8 cellular contexts compared by ENCODE assay signal in the genomic region with DNA sequence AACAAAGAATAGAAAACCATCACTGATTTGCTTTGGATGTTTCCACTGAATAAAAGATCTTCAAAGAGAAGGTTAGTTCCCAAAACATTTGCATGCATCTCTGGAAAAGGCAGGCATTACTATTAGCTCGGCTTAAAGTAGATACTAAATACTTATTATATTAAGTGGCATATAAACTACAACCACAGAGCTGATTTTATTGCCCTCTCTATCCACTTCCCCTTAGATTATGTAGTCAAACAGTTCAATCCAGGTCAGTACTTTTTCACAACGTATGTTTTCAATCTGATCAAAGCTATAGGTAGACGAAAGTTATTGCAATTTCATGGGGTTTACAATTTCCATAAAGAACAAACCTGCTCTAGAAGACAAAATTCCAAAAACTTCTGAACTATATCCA. TPM values are rescaled to one million over a fixed set of nuclear protein-coding genes. Genes with fewer than 3 reads are reported as not detected.
DNase-seq lines count a peak whose midpoint lies in the region; ATAC-seq, FAIRE-seq and TF ChIP-seq lines count a peak whose summit lies in the region.

No MANE protein-coding gene starts in this region.

- TF ChIP-seq CTCF in psoas muscle (IDR thresholded peaks at IDR 0.05) = no peak

- no peak for DNase-seq in GM12891 (ENCODE audit: insufficient read length, low spot score)
- peak; percentile 52 for DNase-seq in OCI-M1 (lab: John Stamatoyannopoulos, UW)
- no peak for DNase-seq in epithelial cell of prostate (ENCODE audit: low read depth, low spot score)
- no peak for DNase-seq in psoas muscle
- no peak for DNase-seq in DMS153 treated with DMSO at 0.1 percent for 48 hours (lab: John Stamatoyannopoulos, UW; ENCODE audit: unreplicated experiment)
- no peak for DNase-seq in stimulated activated CD4-positive, alpha-beta T cell treated with anti-CD3 and anti-CD28 coated beads, Interleukin-2, amount 100 ng/mL, for 24 hours
- DNase-seq in kidney glomerular epithelial cell (lab: John Stamatoyannopoulos, UW) = no peak

- FAIRE-seq in GM12891 (lab: Jason Lieb, UNC) = no peak

- no peak for TF ChIP-seq POLR2A in GM12891 (IDR thresholded peaks at IDR 0.05; ENCODE audit: low read depth, low read length)

- intact Hi-C loops in psoas muscle (cut with DNase I) = loop anchor here in 1 of 2 donors (10.0 kb wide), 1 partner anchor 355 kb away; no protein-coding TSS in a partner anchor

- peaks cover 0 to 26% of the 10 kb centered on the region in 2 donors for H3K36me3 ChIP-seq in psoas muscle (ENCODE audit: insufficient read depth in 1 of 2, low read depth in 1 of 2)

- H3K4me1 ChIP-seq in psoas muscle = peaks cover 10% of the 10 kb centered on the region

- WGBS in psoas muscle, 3 donors = 55 to 68% (median 60%) methylated on average over 3 of the region's 3 CpGs

- no peak for ATAC-seq in psoas muscle
- no peak for ATAC-seq in HG03135 (IDR thresholded peaks at IDR 0.05; ENCODE audit: unreplicated experiment)

- no peaks in the 10 kb centered on the region for H3K9me3 ChIP-seq in psoas muscle

- H3K4me3 ChIP-seq in psoas muscle = peak overlapping the region; percentile 89

- H3K27ac ChIP-seq in epithelial cell of prostate (peak overlapping the region; percentile 73), psoas muscle (peak overlapping the region; percentile 92)

- no peaks in the 10 kb centered on the region for H3K27me3 ChIP-seq in psoas muscle (ENCODE audit: insufficient read depth in 3 of 3, low read length in 2 of 3)

TF ChIP-seq in GM12891, 5 proteins besides CTCF, POLR2A, EP300 and RAD21:
- TF ChIP-seq POLR2AphosphoS5 (IDR thresholded peaks at IDR 0.05; ENCODE audit: low read depth, low read length) (no peak), SPI1 (IDR thresholded peaks at IDR 0.05; ENCODE audit: low read depth, low read length) (peak; percentile 60)

RNA-seq across cellular contexts. Expression of a gene that starts 1.3 kb away (rescaled TPM):
- 11.3 TPM for polyA plus RNA-seq in GM12891 (2012; ENCODE audit: low read depth, missing spikeins)
- 1 to 10 TPM; 5.4 to 7.8 (median 6.9) TPM for total RNA-seq in psoas muscle
- 10 to 100 TPM in 1 of 3 donors, 1 to 10 TPM in 2; 3.2 to 12.7 (median 5.7) TPM for polyA plus RNA-seq in psoas muscle

RNA-seq across cellular contexts. Expression of a gene that starts 54.8 kb away (rescaled TPM):
- polyA plus RNA-seq in GM12891 (2012; ENCODE audit: low read depth, missing spikeins) = 7.7 TPM
- 10 to 100 TPM in 2 of 4 donors, 1 to 10 TPM in 2; 5.3 to 13.2 (median 9.0) TPM for total RNA-seq in psoas muscle
- 1 to 10 TPM; 1.9 to 2.7 (median 2.6) TPM for polyA plus RNA-seq in psoas muscle
